Comparison of ENCODE assay signal across 30 cellular contexts in genomic region chr9:134847752-134848432, GRCh38. TPM values are rescaled to one million over a fixed set of nuclear protein-coding genes. Genes with fewer than 3 reads are reported as not detected.
DNase-seq lines count a peak whose midpoint lies in the region; ATAC-seq, FAIRE-seq and TF ChIP-seq lines count a peak whose summit lies in the region.
"Had no signal": no experiment of that assay in that cellular context is flagged by ENCODE, and none has a peak within 500 bp of the region (broad histone marks: within the 10 kb centered on the region; RNA-seq: fewer than 3 reads in every experiment).

No MANE protein-coding gene starts in this region.

- peaks cover 33% of the 10 kb centered on the region for H3K9me3 ChIP-seq in A549
- H3K9me3 ChIP-seq in neuronal stem cell (replicated peaks in 1 of 2; ENCODE audit: control insufficient read depth in 2 of 2, insufficient read depth in 1 of 2, low read depth in 1 of 2, low read length in 2 of 2): peaks cover 0 to 8% of the 10 kb centered on the region in 2 donors
- H3K9me3 ChIP-seq: thoracic aorta had no signal

- no peak for TF ChIP-seq POLR2A in A549 (IDR thresholded peaks at IDR 0.05; ENCODE audit: low read length)

- ATAC-seq in A549: peak; percentile 25 to 51; a peak in 4 of 6 replicates
- peak; percentile 51 for ATAC-seq in left ventricle myocardium superior
- ATAC-seq: activated naive CD8-positive, alpha-beta T cell treated with anti-CD3 and anti-CD28 coated beads, Interleukin-2, amount 50 U/mL, for 24 hours; GM12878; mucosa of descending colon; stimulated activated naive CD8-positive, alpha-beta T cell treated with anti-CD3 and anti-CD28 coated beads, Interleukin-15, amount 100 ng/mL, for 72 hours had no signal

- H3K14ac ChIP-seq in neuronal stem cell (ENCODE audit: low read length): peak overlapping the region; percentile 56

- TF ChIP-seq EP300 in A549 (IDR thresholded peaks at IDR 0.05): no peak

- H2BK12ac ChIP-seq in neuronal stem cell (ENCODE audit: low read length): peak overlapping the region; percentile 73

- H3K27ac ChIP-seq in A549: no peak overlapping the region
- H3K27ac ChIP-seq in neuronal stem cell (replicated peaks; ENCODE audit: low read length): no peak overlapping the region
- H3K27ac ChIP-seq: parathyroid adenoma, RWPE1, spleen, thoracic aorta had no signal

- POLR2A ChIA-PET in A549 (lab: Yijun Ruan, JAX): no interaction called here

- H2AFZ ChIP-seq in neuronal stem cell (ENCODE audit: low read length): no peak overlapping the region
- H2AFZ ChIP-seq: parathyroid adenoma had no signal

- peak in 1 of 2 experiments; percentile 12 for DNase-seq in A549 (ENCODE audit: low read depth in 1 of 2, low spot score in 1 of 2)
- DNase-seq in LHCN-M2 (ENCODE audit: low read depth): peak; percentile 8
- no peak for DNase-seq in left ventricle myocardium superior
- no peak for DNase-seq in neuronal stem cell (ENCODE audit: low spot score)
- no peak for DNase-seq in NCI-H2227 (lab: John Stamatoyannopoulos, UW; ENCODE audit: unreplicated experiment)
- DNase-seq in NCI-H2196 treated with DMSO at 0.1 percent for 48 hours (lab: John Stamatoyannopoulos, UW; ENCODE audit: unreplicated experiment): no peak
- no peak for DNase-seq in NCI-H1092 treated with DMSO at 0.1 percent for 48 hours (lab: John Stamatoyannopoulos, UW)
- DNase-seq: activated gamma-delta T cell; activated naive CD8-positive, alpha-beta T cell treated with anti-CD3 and anti-CD28 coated beads, Interleukin-2, amount 50 U/mL, for 24 hours; activated T-cell treated with anti-CD3 and anti-CD28 coated beads, Interleukin-2, amount 50 U/mL, for 24 hours; CD8-positive, alpha-beta memory T cell; central memory CD4-positive, alpha-beta T cell; islet precursor cell; Kasumi-1; NCI-H1694; NCI-H510A; spleen; stimulated activated CD4-positive, alpha-beta T cell treated with anti-CD3 and anti-CD28 coated beads, Interleukin-2, amount 100 ng/mL, for 24 hours; stimulated activated naive CD8-positive, alpha-beta T cell treated with anti-CD3 and anti-CD28 coated beads, Interleukin-15, amount 100 ng/mL, for 72 hours had no signal

- FAIRE-seq in A549 (lab: Jason Lieb, UNC): no peak
- FAIRE-seq: GM12878 had no signal

- H3K4me3 ChIP-seq in A549 (no peak overlapping the region), neuronal stem cell (ENCODE audit: low read length in 2 of 2) (peak overlapping the region in 1 of 2 donors; percentile 47)
- H3K4me3 ChIP-seq: GM12878, mucosa of descending colon, spleen, thoracic aorta had no signal

- peaks cover 0 to 4% (median 0%) of the 10 kb centered on the region in 3 experiments for H3K27me3 ChIP-seq in neuronal stem cell (ENCODE audit: control insufficient read depth in 3 of 3, insufficient read depth in 3 of 3, low read depth in 1 of 3, low read length in 3 of 3)
- H3K27me3 ChIP-seq: spleen had no signal

- H3K4me2 ChIP-seq in A549 (no peak overlapping the region), neuronal stem cell (ENCODE audit: insufficient read depth, low read length, poor library complexity, severe bottlenecking) (no peak overlapping the region)

- no peaks in the 10 kb centered on the region for H3K36me3 ChIP-seq in neuronal stem cell (replicated peaks in 1 of 2; ENCODE audit: control insufficient read depth in 2 of 2, insufficient read depth in 2 of 2, low read length in 2 of 2)

- TF ChIP-seq RAD21 in A549 (conservative IDR thresholded peaks at IDR 0.05 in 1 of 2, IDR thresholded peaks at IDR 0.05 in 1 of 2): no peak

- peak overlapping the region; percentile 68 for H3K23ac ChIP-seq in neuronal stem cell (ENCODE audit: low read depth, low read length, poor library complexity)

- no peak overlapping the region for H2BK15ac ChIP-seq in neuronal stem cell (ENCODE audit: low read length)

- no peak overlapping the region for H3K9ac ChIP-seq in neuronal stem cell (ENCODE audit: low read depth, low read length, poor library complexity)
- H3K9ac ChIP-seq: parathyroid adenoma had no signal

- peak overlapping the region; percentile 87 for H2BK120ac ChIP-seq in neuronal stem cell (ENCODE audit: low read depth, low read length)

- H4K8ac ChIP-seq in neuronal stem cell (ENCODE audit: low read depth, low read length): no peak overlapping the region

- CTCF ChIA-PET in A549 (lab: Yijun Ruan, JAX): no interaction called here

- H3K79me1 ChIP-seq in neuronal stem cell (ENCODE audit: low read depth, low read length): peaks cover 6% of the 10 kb centered on the region

- peak overlapping the region; percentile 59 for H3K18ac ChIP-seq in neuronal stem cell (ENCODE audit: low read length)

- H2AK5ac ChIP-seq in neuronal stem cell (ENCODE audit: low read depth, low read length): peak overlapping the region; percentile 75

- WGBS in A549 (ENCODE audit: missing lambda C conversion rate): 57% methylated on average over 12 of the region's 16 CpGs
- no CpG with 5 or more reads among the region's 16 CpGs for WGBS in neuronal stem cell (ENCODE audit: extremely low coverage in 2 of 2, insufficient read length in 2 of 2, insufficient replicate concordance in 1 of 2), 2 donors

- no peak overlapping the region for H3K4ac ChIP-seq in neuronal stem cell (ENCODE audit: low read length)

- H2BK5ac ChIP-seq in neuronal stem cell (ENCODE audit: low read length): peak overlapping the region; percentile 66

- H4K91ac ChIP-seq in neuronal stem cell (ENCODE audit: low read depth, low read length, poor library complexity): no peak overlapping the region

- TF ChIP-seq CTCF in A549 (IDR thresholded peaks at IDR 0.05): no peak

- H3K4me1 ChIP-seq in A549 (no peaks in the 10 kb centered on the region), neuronal stem cell (ENCODE audit: control insufficient read depth in 2 of 2, insufficient read depth in 1 of 2, low read depth in 1 of 2, low read length in 2 of 2) (peaks cover 0 to 2% of the 10 kb centered on the region in 2 donors)
- H3K4me1 ChIP-seq: parathyroid adenoma had no signal

- intact Hi-C loops in left ventricle myocardium superior (cut with micrococcal nuclease): no loop called here

TF ChIP-seq in A549, 52 proteins besides CTCF, POLR2A, EP300 and RAD21:
- TF ChIP-seq CHD4 (IDR thresholded peaks at IDR 0.05; ENCODE audit: borderline replicate concordance) (no peak), JUN (IDR thresholded peaks at IDR 0.05) (no peak)
TF ChIP-seq in A549: peak in this region for 0.

RNA-seq across cellular contexts. Expression of gene FCN2, which starts 32.7 kb away (rescaled TPM):
- polyA plus RNA-seq in A549 (2011; rRNA removed) (not detected in 2 replicates), A549 (2017; fragmentation: RNase III; extraction: RNeasy Plus Mini Kit Qiagen cat#74134 plus additional on column Dnase treatment) (not detected in 3 replicates)
- polyA plus RNA-seq in A549 (2012; cell fraction: cytosol; rRNA removed): not detected in 2 replicates
- polyA plus RNA-seq in A549 (2012; cell fraction: nucleus; rRNA removed): not detected in 2 replicates
- not detected in 2 replicates for polyA minus RNA-seq in A549 (2011; rRNA and poly(A)+ RNA removed)
- total RNA-seq in LHCN-M2 (2014; rRNA removed) (not detected in 2 replicates), left ventricle myocardium superior (not detected)
- polyA plus RNA-seq in LHCN-M2 (2012): not detected
- polyA plus RNA-seq in neuronal stem cell (2013, experiment 1 of 2): not detected
- polyA plus RNA-seq in neuronal stem cell (2013, experiment 2 of 2): not detected
- total RNA-seq: CD8-positive, alpha-beta memory T cell; GM12878; H4; lung microvascular endothelial cell; mucosa of descending colon; T-helper 1 cell treated with Interleukin-12 subunit alpha and Interleukin-12 subunit beta and Interleukin-4 antibody, amounts not matched to agents 30 ng/mL and 1 ng/mL, for 36 hours; thoracic aorta had no signal
- polyA plus RNA-seq: AG04450; BJ; CD8-positive, alpha-beta memory T cell; GM12878; neural cell had no signal
